1 cellular context compared by ENCODE assay signal in the genomic region with DNA sequence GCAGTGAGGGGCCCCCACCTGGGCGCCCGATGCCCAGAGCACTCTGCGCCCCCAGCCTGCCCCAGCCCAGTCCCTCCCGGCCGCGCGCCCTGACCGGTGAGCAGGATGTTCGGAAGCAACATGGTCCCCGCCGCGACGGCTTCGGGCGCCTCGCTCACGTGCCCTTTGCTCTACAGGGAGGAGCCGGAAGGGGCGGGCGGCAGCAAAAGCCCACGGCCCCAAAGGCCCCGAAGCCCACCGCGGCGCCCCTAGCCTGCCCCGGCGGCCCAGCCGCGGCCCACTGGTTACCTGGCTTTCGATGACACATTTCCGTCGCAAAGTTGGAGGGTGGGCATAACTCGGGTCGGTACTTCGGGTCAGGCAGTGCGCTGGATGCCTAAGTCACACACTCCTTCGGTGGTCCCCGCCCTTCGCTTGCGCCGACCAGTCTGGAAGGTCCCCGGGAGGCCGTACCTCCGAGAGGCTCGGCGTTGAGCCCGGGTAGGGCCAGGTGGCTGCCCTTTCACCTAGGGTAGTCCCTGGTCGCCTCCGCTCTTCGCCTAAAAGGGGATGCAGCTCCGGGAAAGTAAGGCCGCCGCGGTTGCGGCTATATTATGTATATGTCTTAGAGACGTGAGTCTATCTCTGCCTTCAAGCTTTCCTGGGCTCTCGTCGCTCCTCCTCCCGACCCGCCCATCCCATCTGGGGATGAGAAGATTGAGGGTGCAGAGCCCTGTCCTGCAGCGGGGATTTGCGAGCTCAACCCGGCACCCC.
TF ChIP-seq lines count a peak whose summit lies in the region.

Gene AK6 (minus strand): TSS at position 152 of the 753 bp plus-strand sequence. CDS start 30 bp downstream, at position 122.
Gene RAD17 (plus strand): TSS at position 450 of the 753 bp plus-strand sequence. CDS start 2,391 bp downstream, outside the sequence.
Gene TAF9 (minus strand): TSS at position 152 of the 753 bp plus-strand sequence. CDS start 3,783 bp downstream, outside the sequence.

TF ChIP-seq in H1, 55 proteins besides CTCF, POLR2A, EP300 and RAD21 (continued from another document):
- TF ChIP-seq, protein P1, sequence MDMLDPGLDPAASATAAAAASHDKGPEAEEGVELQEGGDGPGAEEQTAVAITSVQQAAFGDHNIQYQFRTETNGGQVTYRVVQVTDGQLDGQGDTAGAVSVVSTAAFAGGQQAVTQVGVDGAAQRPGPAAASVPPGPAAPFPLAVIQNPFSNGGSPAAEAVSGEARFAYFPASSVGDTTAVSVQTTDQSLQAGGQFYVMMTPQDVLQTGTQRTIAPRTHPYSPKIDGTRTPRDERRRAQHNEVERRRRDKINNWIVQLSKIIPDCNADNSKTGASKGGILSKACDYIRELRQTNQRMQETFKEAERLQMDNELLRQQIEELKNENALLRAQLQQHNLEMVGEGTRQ (IDR thresholded peaks at IDR 0.05; ENCODE audit: low read length): peak; percentile 82
